In the genomic region with DNA sequence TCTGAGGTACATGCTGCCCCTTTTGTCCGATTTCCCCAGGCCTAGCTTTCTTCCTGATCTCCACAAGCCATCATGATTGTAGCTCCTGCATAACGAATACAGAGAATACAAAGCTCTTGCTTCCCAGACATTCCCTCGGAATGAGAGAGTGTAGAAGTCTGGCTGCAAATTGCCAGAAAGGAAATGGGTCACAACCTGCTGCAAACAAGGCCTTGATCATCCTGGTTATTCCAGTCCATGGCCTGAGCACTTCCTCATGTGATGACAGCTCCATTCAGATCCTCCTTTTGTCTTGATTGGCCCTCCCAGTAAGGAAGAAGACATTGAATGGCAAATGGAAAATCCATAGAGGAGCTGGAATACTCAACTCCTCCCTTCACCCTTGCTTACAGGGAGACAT, we compare ENCODE assay signal across 15 cellular contexts.
"Had no signal": no experiment of that assay in that cellular context is flagged by ENCODE, and none has a peak within 500 bp of the region (broad histone marks: within the 10 kb centered on the region; RNA-seq: fewer than 3 reads in every experiment).

No MANE protein-coding gene starts in this region.

- H3K9me3 Mint-ChIP-seq: naive B cell had no signal

- DNase-seq: activated CD4-positive, alpha-beta T cell treated with anti-CD3 and anti-CD28 coated beads for 4 hours; activated CD8-positive, alpha-beta memory T cell treated with anti-CD3 and anti-CD28 coated beads for 24 hours; activated naive CD4-positive, alpha-beta T cell treated with anti-CD3 and anti-CD28 coated beads, Interleukin-2, amount 50 U/mL, for 16 hours; activated T-cell treated with anti-CD3 and anti-CD28 coated beads for 4 hours; cortex of kidney; effector CD8-positive, alpha-beta T cell; immature natural killer cell; left colon; naive B cell; posterior cingulate gyrus; T-helper 1 cell; WERI-Rb-1 had no signal

- ATAC-seq: left colon had no signal

- H3K4me3 Mint-ChIP-seq: immature natural killer cell, naive B cell, type B pancreatic cell had no signal

- H3K27ac ChIP-seq: cardiac muscle cell, WERI-Rb-1 had no signal

- H3K36me3 Mint-ChIP-seq: immature natural killer cell, naive B cell, type B pancreatic cell had no signal

- H3K36me3 ChIP-seq: cardiac muscle cell, WERI-Rb-1 had no signal

- H3K4me1 Mint-ChIP-seq: immature natural killer cell, naive B cell had no signal

- H3K27ac Mint-ChIP-seq: immature natural killer cell, type B pancreatic cell had no signal

- H3K4me3 ChIP-seq: cardiac muscle cell, skin epidermis had no signal

- H3K27me3 ChIP-seq: cardiac muscle cell had no signal
